ENCODE assay signal across 23 cellular contexts in genomic region chr2:37181726-37182684, GRCh38. TPM values are rescaled to one million over a fixed set of nuclear protein-coding genes. Genes with fewer than 3 reads are reported as not detected.
DNase-seq lines count a peak whose midpoint lies in the region; ATAC-seq, FAIRE-seq and TF ChIP-seq lines count a peak whose summit lies in the region.
"Had no signal": no experiment of that assay in that cellular context is flagged by ENCODE, and none has a peak within 500 bp of the region (broad histone marks: within the 10 kb centered on the region; RNA-seq: fewer than 3 reads in every experiment).

No MANE protein-coding gene starts in this region.

- POLR2A ChIA-PET in endothelial cell of umbilical vein (lab: Charles Lee): interaction anchor here (0.6 kb wide), 1 partner anchor 62 kb away, joined by 3 read pairs; no protein-coding TSS in a partner anchor

- CTCF ChIA-PET in endothelial cell of umbilical vein (lab: Charles Lee): interaction anchor here (0.7 to 1.7 kb wide), 7 partner anchors 8 to 1092 kb away, joined by 3 to 5 read pairs (median 5); partner anchors contain the start of genes CEBPZ, CEBPZOS and NDUFAF7

- peak; percentile 71 for FAIRE-seq in endothelial cell of umbilical vein (lab: Jason Lieb, UNC)

- peak; percentile 29 for DNase-seq in GM03348 (ENCODE audit: low spot score)
- DNase-seq in NCI-H69 (lab: John Stamatoyannopoulos, UW): peak; percentile 9
- peak; percentile 88 for DNase-seq in endothelial cell of umbilical vein (ENCODE audit: low read depth, low spot score)
- peak; percentile 67 for DNase-seq in pulmonary artery endothelial cell (ENCODE audit: low read depth, low spot score)
- no peak for DNase-seq in cerebellar nuclear complex (lab: John Stamatoyannopoulos, UW)
- no peak for DNase-seq in DMS79 (lab: John Stamatoyannopoulos, UW)
- DNase-seq: activated CD4-positive, alpha-beta T cell treated with anti-CD3 and anti-CD28 coated beads for 36 hours; activated CD8-positive, alpha-beta memory T cell treated with anti-CD3 and anti-CD28 coated beads, Interleukin-2, amount 50 U/mL, for 48 hours; activated naive CD4-positive, alpha-beta T cell treated with anti-CD3 and anti-CD28 coated beads for 36 hours; C1 segment of cervical spinal cord; DMS53; effector CD8-positive, alpha-beta T cell; foreskin melanocyte; KG1; NCI-H1105; NCI-H2171 treated with DMSO at 0.1 percent for 48 hours; Right ventricle myocardium superior; tibial artery had no signal

- TF ChIP-seq CTCF in endothelial cell of umbilical vein (IDR thresholded peaks at IDR 0.05; ENCODE audit: extremely low read depth in 1 of 2, insufficient read depth in 1 of 2, low read depth in 1 of 2, low read length in 2 of 2): no peak

- H3K4me1 ChIP-seq in endothelial cell of umbilical vein (ENCODE audit: control insufficient read depth, extremely low read depth, insufficient read depth, low read length): peaks cover 10% of the 10 kb centered on the region
- H3K4me1 ChIP-seq: tibial artery had no signal

- peak overlapping the region; percentile 71 for H3K27ac ChIP-seq in endothelial cell of umbilical vein (ENCODE audit: insufficient read depth, low read depth, low read length)
- H3K27ac ChIP-seq: tibial artery had no signal

- H4K20me1 ChIP-seq in endothelial cell of umbilical vein (replicated peaks; ENCODE audit: control insufficient read depth, extremely low read depth, insufficient read depth, low read length): no peaks in the 10 kb centered on the region

- TSS peak; percentile 70 for BruUV-seq in endothelial cell of umbilical vein (replicated peaks; lab: Mats Ljungman, UMichigan)

- H3K27me3 ChIP-seq in endothelial cell of umbilical vein (ENCODE audit: control insufficient read depth in 2 of 2, insufficient read depth in 2 of 2, low read length in 2 of 2): peaks cover 0 to 4% of the 10 kb centered on the region in 2 experiments
- H3K27me3 ChIP-seq: tibial artery had no signal

- intact Hi-C loops in endothelial cell of umbilical vein (cut with micrococcal nuclease): loop anchor here (1.0 kb wide), 2 partner anchors 14 to 49 kb away; partner anchors contain the start of genes CEBPZ, CEBPZOS and NDUFAF7

- ATAC-seq in HG03097 (IDR thresholded peaks at IDR 0.05; ENCODE audit: low FRiP score, unreplicated experiment): no peak
- no peak for ATAC-seq in GM21786 (IDR thresholded peaks at IDR 0.05; ENCODE audit: unreplicated experiment)
- ATAC-seq: activated CD4-positive, alpha-beta T cell treated with anti-CD3 and anti-CD28 coated beads for 36 hours; stimulated activated memory B cell treated with anti-CD40 and anti-IgM and Interleukin-4, amounts not matched to agents 10 μg/mL and 1 μg/mL and 100 μg/mL, for 72 hours had no signal

- peak overlapping the region; percentile 52 for H3K4me2 ChIP-seq in endothelial cell of umbilical vein (ENCODE audit: insufficient read depth, low read length)

- H3K9me1 ChIP-seq in endothelial cell of umbilical vein (replicated peaks; ENCODE audit: control insufficient read depth, extremely low read depth, insufficient read depth, low read length): no peaks in the 10 kb centered on the region

- H3K9me3 ChIP-seq in endothelial cell of umbilical vein (replicated peaks; ENCODE audit: control insufficient read depth, insufficient read depth, low read length): no peaks in the 10 kb centered on the region
- H3K9me3 ChIP-seq: tibial artery had no signal

- no peaks in the 10 kb centered on the region for H3K36me3 ChIP-seq in endothelial cell of umbilical vein (ENCODE audit: control insufficient read depth in 2 of 2, extremely low read depth in 1 of 2, insufficient read depth in 2 of 2, low read length in 2 of 2)
- H3K36me3 ChIP-seq: tibial artery had no signal

- peak overlapping the region; percentile 48 for H2AFZ ChIP-seq in endothelial cell of umbilical vein (ENCODE audit: low read depth, low read length)

- H3K4me3 ChIP-seq in endothelial cell of umbilical vein (replicated peaks in 1 of 3; ENCODE audit: insufficient read depth in 1 of 3, low read depth in 1 of 3, low read length in 3 of 3): no peak overlapping the region
- H3K4me3 ChIP-seq: tibial artery had no signal

- dilution Hi-C loops in endothelial cell of umbilical vein (cut with MboI; ENCODE audit: extremely low pct_ligation_motif_present, low sequenced_read_pairs): no loop called here

- TF ChIP-seq POLR2A in endothelial cell of umbilical vein (IDR thresholded peaks at IDR 0.05; ENCODE audit: low read depth, low read length): no peak

- H3K9ac ChIP-seq in endothelial cell of umbilical vein (replicated peaks; ENCODE audit: extremely low read depth, insufficient read depth, low read length): peak overlapping the region; percentile 56

- H3K79me2 ChIP-seq in endothelial cell of umbilical vein (ENCODE audit: control insufficient read depth, insufficient read depth, low read length): no peaks in the 10 kb centered on the region

TF ChIP-seq in endothelial cell of umbilical vein, 7 proteins besides CTCF, POLR2A, EP300 and RAD21:
- TF ChIP-seq MYC (IDR thresholded peaks at IDR 0.05; ENCODE audit: low read depth, low read length): no peak
- TF ChIP-seq MAX (IDR thresholded peaks at IDR 0.05; ENCODE audit: insufficient read depth, insufficient read length): no peak
- TF ChIP-seq JUN (IDR thresholded peaks at IDR 0.05; ENCODE audit: borderline replicate concordance, insufficient read depth, insufficient read length, low read depth): peak; percentile 72
- no peak for TF ChIP-seq POLR2AphosphoS5 (IDR thresholded peaks at IDR 0.05; ENCODE audit: insufficient read depth, low read depth, low read length)
- no peak for TF ChIP-seq EZH2 (IDR thresholded peaks at IDR 0.05; ENCODE audit: borderline replicate concordance, low read depth, low read length, severe bottlenecking)
- peak; percentile 95 for TF ChIP-seq GATA2 (IDR thresholded peaks at IDR 0.05; ENCODE audit: insufficient read depth, insufficient read length, low read depth, low read length)
- TF ChIP-seq FOS (IDR thresholded peaks at IDR 0.05; ENCODE audit: borderline replicate concordance, insufficient read depth, low read length): peak; percentile 28

RNA-seq across cellular contexts. Expression of gene SULT6B1, which starts 6.5 kb away (rescaled TPM):
- total RNA-seq in endothelial cell of umbilical vein (not detected in 2 replicates), pulmonary artery endothelial cell (not detected in 2 replicates)
- not detected in 2 replicates for polyA plus RNA-seq in endothelial cell of umbilical vein
- not detected in 2 replicates for polyA plus RNA-seq in endothelial cell of umbilical vein (2011; cell fraction: cytosol; rRNA removed)
- polyA plus RNA-seq in endothelial cell of umbilical vein (2011; cell fraction: nucleus; rRNA removed): not detected in 2 replicates
- not detected in 2 replicates for polyA plus RNA-seq in endothelial cell of umbilical vein (2012)
- polyA minus RNA-seq in endothelial cell of umbilical vein: not detected in 2 replicates
- polyA minus RNA-seq in endothelial cell of umbilical vein (2011; cell fraction: cytosol; rRNA and poly(A)+ RNA removed): not detected
- polyA minus RNA-seq in endothelial cell of umbilical vein (2011; cell fraction: nucleus; rRNA and poly(A)+ RNA removed): not detected in 2 replicates
- total RNA-seq: activated CD4-positive, alpha-beta T cell treated with anti-CD3 and anti-CD28 coated beads for 36 hours; activated naive CD4-positive, alpha-beta T cell treated with anti-CD3 and anti-CD28 coated beads for 36 hours; lung microvascular endothelial cell; Right ventricle myocardium superior; skeletal muscle tissue had no signal

RNA-seq across cellular contexts. Expression of gene CEBPZOS, which starts 14.3 kb away (rescaled TPM):
- total RNA-seq in endothelial cell of umbilical vein: 36.3 and 41.5 TPM in 2 replicates
- 24.8 and 29.1 TPM in 2 replicates for polyA plus RNA-seq in endothelial cell of umbilical vein
- polyA plus RNA-seq in endothelial cell of umbilical vein (2011; cell fraction: cytosol; rRNA removed): 22.8 and 29.4 TPM in 2 replicates
- polyA plus RNA-seq in endothelial cell of umbilical vein (2011; cell fraction: nucleus; rRNA removed): 12.3 and 14.4 TPM in 2 replicates
- polyA plus RNA-seq in endothelial cell of umbilical vein (2012): 27.0 and 31.3 TPM in 2 replicates
- 10.5 and 11.6 TPM in 2 replicates for polyA minus RNA-seq in endothelial cell of umbilical vein
- 12.3 TPM for polyA minus RNA-seq in endothelial cell of umbilical vein (2011; cell fraction: cytosol; rRNA and poly(A)+ RNA removed)
- 6.2 and 10.3 TPM in 2 replicates for polyA minus RNA-seq in endothelial cell of umbilical vein (2011; cell fraction: nucleus; rRNA and poly(A)+ RNA removed)
- 11.1 and 12.5 TPM in 2 replicates for total RNA-seq in pulmonary artery endothelial cell

RNA-seq across cellular contexts. Expression of gene EIF2AK2, which starts 25.2 kb away (rescaled TPM):
- total RNA-seq in endothelial cell of umbilical vein (39.6 and 41.1 TPM in 2 replicates), pulmonary artery endothelial cell (29.4 and 36.9 TPM in 2 replicates)
- polyA plus RNA-seq in endothelial cell of umbilical vein: 7.9 and 8.0 TPM in 2 replicates
- polyA plus RNA-seq in endothelial cell of umbilical vein (2011; cell fraction: cytosol; rRNA removed): 7.9 and 8.3 TPM in 2 replicates
- polyA plus RNA-seq in endothelial cell of umbilical vein (2011; cell fraction: nucleus; rRNA removed): 12.6 and 17.0 TPM in 2 replicates
- polyA plus RNA-seq in endothelial cell of umbilical vein (2012): 17.7 and 27.8 TPM in 2 replicates
- polyA minus RNA-seq in endothelial cell of umbilical vein: 14.6 and 15.1 TPM in 2 replicates
- polyA minus RNA-seq in endothelial cell of umbilical vein (2011; cell fraction: cytosol; rRNA and poly(A)+ RNA removed): 21.1 TPM
- 21.9 and 28.1 TPM in 2 replicates for polyA minus RNA-seq in endothelial cell of umbilical vein (2011; cell fraction: nucleus; rRNA and poly(A)+ RNA removed)

RNA-seq across cellular contexts. Expression of gene CEBPZ, which starts 49.4 kb away (rescaled TPM):
- 36.7 and 46.9 TPM in 2 replicates for total RNA-seq in endothelial cell of umbilical vein
- polyA plus RNA-seq in endothelial cell of umbilical vein: 1.7 and 3.6 TPM in 2 replicates
- 8.0 and 9.7 TPM in 2 replicates for polyA plus RNA-seq in endothelial cell of umbilical vein (2011; cell fraction: cytosol; rRNA removed)
- 8.9 and 14.2 TPM in 2 replicates for polyA plus RNA-seq in endothelial cell of umbilical vein (2011; cell fraction: nucleus; rRNA removed)
- polyA plus RNA-seq in endothelial cell of umbilical vein (2012): 34.1 and 43.4 TPM in 2 replicates
- 9.4 and 11.0 TPM in 2 replicates for polyA minus RNA-seq in endothelial cell of umbilical vein
- polyA minus RNA-seq in endothelial cell of umbilical vein (2011; cell fraction: cytosol; rRNA and poly(A)+ RNA removed): 22.8 TPM
- 13.8 and 17.9 TPM in 2 replicates for polyA minus RNA-seq in endothelial cell of umbilical vein (2011; cell fraction: nucleus; rRNA and poly(A)+ RNA removed)
- 49.6 and 69.3 TPM in 2 replicates for total RNA-seq in pulmonary artery endothelial cell

RNA-seq across cellular contexts. Expression of gene NDUFAF7, which starts 49.5 kb away (rescaled TPM):
- total RNA-seq in endothelial cell of umbilical vein: 17.7 and 23.4 TPM in 2 replicates
- 10.8 and 11.6 TPM in 2 replicates for polyA plus RNA-seq in endothelial cell of umbilical vein
- polyA plus RNA-seq in endothelial cell of umbilical vein (2011; cell fraction: cytosol; rRNA removed): 10.2 and 12.2 TPM in 2 replicates
- 77.4 and 95.1 TPM in 2 replicates for polyA plus RNA-seq in endothelial cell of umbilical vein (2011; cell fraction: nucleus; rRNA removed)
- 22.3 and 23.1 TPM in 2 replicates for polyA plus RNA-seq in endothelial cell of umbilical vein (2012)
- 14.0 and 14.4 TPM in 2 replicates for polyA minus RNA-seq in endothelial cell of umbilical vein
- polyA minus RNA-seq in endothelial cell of umbilical vein (2011; cell fraction: cytosol; rRNA and poly(A)+ RNA removed): 4.8 TPM
- polyA minus RNA-seq in endothelial cell of umbilical vein (2011; cell fraction: nucleus; rRNA and poly(A)+ RNA removed): 14.9 and 25.1 TPM in 2 replicates
- 14.4 and 16.5 TPM in 2 replicates for total RNA-seq in pulmonary artery endothelial cell

Comparison
In these comparisons a context has a peak if more than half of its experiments do, and no peak if none do; other contexts are left out.
1. DNase-seq: peak in GM03348 (single experiment), NCI-H69 (single experiment), endothelial cell of umbilical vein (single experiment) and pulmonary artery endothelial cell (single experiment); none in cerebellar nuclear complex (0 of 2) and DMS79 (single experiment).